In genomic region chr5:88734191-88734640, GRCh38 we compare ENCODE assay signal across 9 cellular contexts.
DNase-seq lines count a peak whose midpoint lies in the region; ATAC-seq and TF ChIP-seq lines count a peak whose summit lies in the region.
"Had no signal": no experiment of that assay in that cellular context is flagged by ENCODE, and none has a peak within 500 bp of the region (broad histone marks: within the 10 kb centered on the region; RNA-seq: fewer than 3 reads in every experiment).

No MANE protein-coding gene starts in this region.

- peak; percentile 59 for ATAC-seq in GM18502 (IDR thresholded peaks at IDR 0.05; ENCODE audit: poor library complexity, unreplicated experiment)
- ATAC-seq in HG02642 (IDR thresholded peaks at IDR 0.05; ENCODE audit: poor library complexity, unreplicated experiment), result peak; percentile 61
- peak; percentile 50 for ATAC-seq in left ventricle myocardium superior

- intact Hi-C loops in left ventricle myocardium superior (cut with micrococcal nuclease) (loop anchor here (10.0 kb wide), 1 partner anchor 51 kb away; no protein-coding TSS in a partner anchor), posterior vena cava (cut with DNase I) (loop anchor here in 1 of 2 donors (10.0 kb wide), 1 partner anchor 1531 kb away; no protein-coding TSS in a partner anchor)

- no peak overlapping the region for H3K27ac Mint-ChIP-seq in activated CD4-positive, alpha-beta memory T cell treated with anti-CD3 and anti-CD28 coated beads, Interleukin-2, amount 10 ng/mL, durations not matched to agents 7 days and 5 days
- H3K27ac Mint-ChIP-seq: activated naive CD4-positive, alpha-beta T cell treated with anti-CD3 and anti-CD28 coated beads, Interleukin-2, amount 50 U/mL, for 24 hours had no signal

- no peaks in the 10 kb centered on the region for H3K36me3 Mint-ChIP-seq in activated CD4-positive, alpha-beta memory T cell treated with anti-CD3 and anti-CD28 coated beads, Interleukin-2, amount 10 ng/mL, durations not matched to agents 7 days and 5 days (ENCODE audit: low read depth)
- H3K36me3 Mint-ChIP-seq: activated naive CD4-positive, alpha-beta T cell treated with anti-CD3 and anti-CD28 coated beads, Interleukin-2, amount 50 U/mL, for 24 hours had no signal

- peaks cover 16% of the 10 kb centered on the region for H3K27me3 Mint-ChIP-seq in activated CD4-positive, alpha-beta memory T cell treated with anti-CD3 and anti-CD28 coated beads, Interleukin-2, amount 10 ng/mL, durations not matched to agents 7 days and 5 days

- POLR2A ChIA-PET in HEK293T (lab: Yijun Ruan, JAX), result interaction anchor here (0.6 kb wide), 1 partner anchor 802 kb away, joined by 3 read pairs; no protein-coding TSS in a partner anchor
- POLR2A ChIA-PET in activated CD4-positive, alpha-beta memory T cell treated with anti-CD3 and anti-CD28 coated beads, Interleukin-2, amount 10 ng/mL, durations not matched to agents 7 days and 5 days (lab: Charles Lee), result no interaction called here

- H3K4me3 Mint-ChIP-seq in activated CD4-positive, alpha-beta memory T cell treated with anti-CD3 and anti-CD28 coated beads, Interleukin-2, amount 10 ng/mL, durations not matched to agents 7 days and 5 days, result no peak overlapping the region
- H3K4me3 Mint-ChIP-seq: activated naive CD4-positive, alpha-beta T cell treated with anti-CD3 and anti-CD28 coated beads, Interleukin-2, amount 50 U/mL, for 24 hours had no signal

- no peaks in the 10 kb centered on the region for H3K9me3 Mint-ChIP-seq in activated CD4-positive, alpha-beta memory T cell treated with anti-CD3 and anti-CD28 coated beads, Interleukin-2, amount 10 ng/mL, durations not matched to agents 7 days and 5 days
- H3K9me3 Mint-ChIP-seq: activated naive CD4-positive, alpha-beta T cell treated with anti-CD3 and anti-CD28 coated beads, Interleukin-2, amount 50 U/mL, for 24 hours had no signal

- DNase-seq in NOMO-1 (lab: John Stamatoyannopoulos, UW; ENCODE audit: unreplicated experiment in 2 of 2) (peak; percentile 50 to 77), left ventricle myocardium superior (no peak), HEK293T (ENCODE audit: extremely low spot score) (no peak), posterior vena cava (ENCODE audit: low spot score) (no peak), cerebellar nuclear complex (lab: John Stamatoyannopoulos, UW) (no peak)
- no peak for DNase-seq in activated CD4-positive, alpha-beta memory T cell treated with anti-CD3 and anti-CD28 coated beads, Interleukin-2, amount 10 ng/mL, durations not matched to agents 7 days and 5 days

- no peaks in the 10 kb centered on the region for H3K4me1 Mint-ChIP-seq in activated CD4-positive, alpha-beta memory T cell treated with anti-CD3 and anti-CD28 coated beads, Interleukin-2, amount 10 ng/mL, durations not matched to agents 7 days and 5 days

- CTCF ChIA-PET in HEK293T (lab: Yijun Ruan, JAX), result no interaction called here
- CTCF ChIA-PET in activated CD4-positive, alpha-beta memory T cell treated with anti-CD3 and anti-CD28 coated beads, Interleukin-2, amount 10 ng/mL, durations not matched to agents 7 days and 5 days (lab: Charles Lee), result no interaction called here

TF ChIP-seq in HEK293T, 16 proteins besides CTCF, POLR2A, EP300 and RAD21:
- no peak for TF ChIP-seq NFRKB (IDR thresholded peaks at IDR 0.05)
- no peak for TF ChIP-seq SUZ12 (IDR thresholded peaks at IDR 0.05)
- no peak for TF ChIP-seq HDGF (IDR thresholded peaks at IDR 0.05; ENCODE audit: borderline replicate concordance)
- TF ChIP-seq ELF4 (IDR thresholded peaks at IDR 0.05), result no peak
- TF ChIP-seq FOXK2 (IDR thresholded peaks at IDR 0.05), result no peak
- TF ChIP-seq L3MBTL2 (conservative IDR thresholded peaks at IDR 0.05), result no peak
- TF ChIP-seq FOXA1 (IDR thresholded peaks at IDR 0.05), result no peak

Comparison
In these comparisons a context has a peak if more than half of its experiments do, and no peak if none do; other contexts are left out.
1. DNase-seq: peak in NOMO-1 (2 of 2); none in left ventricle myocardium superior (single experiment), HEK293T (single experiment), posterior vena cava (single experiment), cerebellar nuclear complex (0 of 2) and activated CD4-positive, alpha-beta memory T cell treated with anti-CD3 and anti-CD28 coated beads, Interleukin-2, amount 10 ng/mL, durations not matched to agents 7 days and 5 days (single experiment).
2. Peak in every context shown above with its lines, with median percentiles within 50 percentile points of each other: ATAC-seq.